In genomic region chr13:50130686-50131051, GRCh38 we compare ENCODE assay signal across 7 cellular contexts.
A peak's percentile ranks its signal among the peaks of the same experiment; 100 is the strongest.
DNase-seq lines count a peak whose midpoint lies in the region; ATAC-seq and TF ChIP-seq lines count a peak whose summit lies in the region.

No MANE protein-coding gene starts in this region.

- ATAC-seq in GM18498 (IDR thresholded peaks at IDR 0.05; ENCODE audit: unreplicated experiment) (peak; percentile 29), left lung (peak; percentile 19)

- H3K27ac ChIP-seq in breast epithelium (peak overlapping the region; percentile 46 to 50), left lung (peak overlapping the region; percentile 50 to 68), suprapubic skin (peak overlapping the region; percentile 64)

- TF ChIP-seq CTCF in NB4 (IDR thresholded peaks at IDR 0.05; ENCODE audit: low read depth, low read length) (no peak), breast epithelium (IDR thresholded peaks at IDR 0.05) (no peak), left lung (IDR thresholded peaks at IDR 0.05) (no peak), suprapubic skin (IDR thresholded peaks at IDR 0.05) (no peak)

- no peak for TF ChIP-seq EP300 in suprapubic skin (IDR thresholded peaks at IDR 0.05)

- H3K4me1 ChIP-seq in breast epithelium (peaks cover 0 to 6% of the 10 kb centered on the region in 2 donors), left lung (peaks cover 3 to 62% of the 10 kb centered on the region in 2 donors), suprapubic skin (peaks cover 53% of the 10 kb centered on the region)

- intact Hi-C loops in breast epithelium (cut with DNase I; ENCODE audit: low total_unique reads) = no loop called here
- intact Hi-C loops in left lung (cut with DNase I) = no loop called here

- DNase-seq in NB4 (ENCODE audit: low read depth) (peak; percentile 59), breast epithelium (ENCODE audit: low spot score in 2 of 2) (no peak), left lung (peak in 1 of 2 donors; percentile 88), suprapubic skin (ENCODE audit: low spot score in 2 of 2) (no peak), GDM1 (lab: John Stamatoyannopoulos, UW) (no peak), NCI-H446 (lab: John Stamatoyannopoulos, UW) (no peak)

- H3K4me3 ChIP-seq in NB4 (ENCODE audit: low read depth, low read length) (peak overlapping the region; percentile 53), breast epithelium (peak overlapping the region; percentile 48 to 61 (median 49)), left lung (peak overlapping the region; percentile 20 to 42), suprapubic skin (peak overlapping the region; percentile 59)

- no peaks in the 10 kb centered on the region for H3K36me3 ChIP-seq in breast epithelium
- no peaks in the 10 kb centered on the region for H3K36me3 ChIP-seq in left lung
- H3K36me3 ChIP-seq in suprapubic skin = no peaks in the 10 kb centered on the region

- TF ChIP-seq POLR2A in NB4 (IDR thresholded peaks at IDR 0.05; ENCODE audit: extremely low read depth, insufficient read length) (no peak), breast epithelium (IDR thresholded peaks at IDR 0.05) (no peak), suprapubic skin (IDR thresholded peaks at IDR 0.05) (no peak)

- H3K9me3 ChIP-seq in breast epithelium = no peaks in the 10 kb centered on the region
- no peaks in the 10 kb centered on the region for H3K9me3 ChIP-seq in left lung
- no peaks in the 10 kb centered on the region for H3K9me3 ChIP-seq in suprapubic skin

- peaks cover 2 to 68% of the 10 kb centered on the region in 2 donors for H3K27me3 ChIP-seq in breast epithelium
- peaks cover 51 to 78% of the 10 kb centered on the region in 2 donors for H3K27me3 ChIP-seq in left lung
- peaks cover 63% of the 10 kb centered on the region for H3K27me3 ChIP-seq in suprapubic skin

- 3% methylated on average over 21 of the region's 21 CpGs for WGBS in suprapubic skin
